2 cellular contexts compared by ENCODE assay signal in the genomic region with DNA sequence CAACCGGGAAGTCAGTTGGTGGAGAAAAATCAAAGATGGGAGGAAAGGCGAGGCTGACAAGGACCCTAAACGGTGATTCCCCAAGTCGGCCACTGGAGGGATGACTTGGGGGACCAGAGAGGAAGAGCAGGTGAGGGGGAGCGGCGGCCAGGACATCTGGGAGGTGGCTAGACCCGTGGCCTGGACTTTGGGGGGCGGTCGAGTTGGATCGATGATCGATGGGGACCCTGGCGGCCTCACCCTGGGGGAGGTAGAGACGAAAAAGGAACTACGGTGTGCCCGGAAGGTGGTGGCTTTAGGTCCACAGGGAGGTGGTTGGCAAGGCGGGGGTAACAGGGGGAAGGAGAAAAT.
A peak's percentile ranks its signal among the peaks of the same experiment; 100 is the strongest.
TF ChIP-seq lines count a peak whose summit lies in the region.

No MANE protein-coding gene starts in this region.

TF ChIP-seq in A549, 52 proteins besides CTCF, POLR2A, EP300 and RAD21:
- TF ChIP-seq FOSB (CRISPR knock-in tag; IDR thresholded peaks at IDR 0.05), result no peak
- TF ChIP-seq BHLHE40 (IDR thresholded peaks at IDR 0.05; ENCODE audit: low read depth, low read length), result no peak
- TF ChIP-seq, protein P1, sequence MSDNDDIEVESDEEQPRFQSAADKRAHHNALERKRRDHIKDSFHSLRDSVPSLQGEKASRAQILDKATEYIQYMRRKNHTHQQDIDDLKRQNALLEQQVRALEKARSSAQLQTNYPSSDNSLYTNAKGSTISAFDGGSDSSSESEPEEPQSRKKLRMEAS (IDR thresholded peaks at IDR 0.05), result 0 out of 2 replicates have a peak, but pooled peaks have one; percentile 24
- TF ChIP-seq CHD4 (IDR thresholded peaks at IDR 0.05; ENCODE audit: borderline replicate concordance), result no peak
- no peak for TF ChIP-seq RNF2 (IDR thresholded peaks at IDR 0.05; ENCODE audit: borderline replicate concordance, low read depth)
- TF ChIP-seq JUN (IDR thresholded peaks at IDR 0.05), result no peak
- no peak for TF ChIP-seq RARB (CRISPR knock-in tag; IDR thresholded peaks at IDR 0.05)
- no peak for TF ChIP-seq ZC3H11A (IDR thresholded peaks at IDR 0.05)
TF ChIP-seq in A549: peak in this region for 1.

TF ChIP-seq in HCT116, 20 proteins besides CTCF, POLR2A, EP300 and RAD21:
- no peak for TF ChIP-seq EGR1 (IDR thresholded peaks at IDR 0.05; ENCODE audit: low read depth)
- TF ChIP-seq ELF1 (IDR thresholded peaks at IDR 0.05; ENCODE audit: borderline replicate concordance, low read depth), result no peak
- TF ChIP-seq CBX3 (IDR thresholded peaks at IDR 0.05; ENCODE audit: low read depth), result no peak
- no peak for TF ChIP-seq CEBPB (IDR thresholded peaks at IDR 0.05; ENCODE audit: low read depth)
- no peak for TF ChIP-seq YY1 (IDR thresholded peaks at IDR 0.05; ENCODE audit: extremely low read depth, insufficient replicate concordance, low read depth, low read length)
- TF ChIP-seq TCF7L2 (IDR thresholded peaks at IDR 0.05; ENCODE audit: borderline replicate concordance, extremely low read depth, insufficient read depth, insufficient read length), result no peak
- TF ChIP-seq SRF (IDR thresholded peaks at IDR 0.05; ENCODE audit: low read depth), result no peak
- TF ChIP-seq SIN3A (IDR thresholded peaks at IDR 0.05; ENCODE audit: low read depth), result no peak
- TF ChIP-seq ZFX (IDR thresholded peaks at IDR 0.05), result no peak
- TF ChIP-seq JUND (IDR thresholded peaks at IDR 0.05), result no peak
